1 cellular context compared by ENCODE assay signal in genomic region chr7:532379-533143, GRCh38.
TF ChIP-seq lines count a peak whose summit lies in the region.

No MANE protein-coding gene starts in this region.

TF ChIP-seq in H1, 55 proteins besides CTCF, POLR2A, EP300 and RAD21:
- TF ChIP-seq POU5F1 (IDR thresholded peaks at IDR 0.05; ENCODE audit: low read depth, low read length): no peak
- TF ChIP-seq E2F6 (IDR thresholded peaks at IDR 0.05): no peak
- no peak for TF ChIP-seq USF2 (IDR thresholded peaks at IDR 0.05; ENCODE audit: low read length)
- TF ChIP-seq YY1 (IDR thresholded peaks at IDR 0.05; ENCODE audit: low read depth, low read length): no peak
- no peak for TF ChIP-seq JUND (IDR thresholded peaks at IDR 0.05; ENCODE audit: low read length)
- TF ChIP-seq EGR1 (IDR thresholded peaks at IDR 0.05; ENCODE audit: borderline replicate concordance, low read depth, low read length): no peak
- no peak for TF ChIP-seq SAP30 (IDR thresholded peaks at IDR 0.05; ENCODE audit: insufficient read depth, insufficient replicate concordance, low read length)
